ENCODE assay signal across 9 cellular contexts in genomic region chr7:55571534-55572377, GRCh38. TPM values are rescaled to one million over a fixed set of nuclear protein-coding genes. Genes with fewer than 3 reads are reported as not detected.
DNase-seq lines count a peak whose midpoint lies in the region; ATAC-seq, FAIRE-seq and TF ChIP-seq lines count a peak whose summit lies in the region.
"Had no signal": no experiment of that assay in that cellular context is flagged by ENCODE, and none has a peak within 500 bp of the region (broad histone marks: within the 10 kb centered on the region; RNA-seq: fewer than 3 reads in every experiment).

No MANE protein-coding gene starts in this region.

- peak overlapping the region; percentile 79 for H3K27ac ChIP-seq in CD4-positive, CD25-positive, alpha-beta regulatory T cell (ENCODE audit: insufficient read depth, low read length, poor library complexity, severe bottlenecking)

- peaks cover 16 to 73% (median 56%) of the 10 kb centered on the region in 4 donors for H3K4me1 Mint-ChIP-seq in CD4-positive, CD25-positive, alpha-beta regulatory T cell
- H3K4me1 Mint-ChIP-seq in osteocyte (ENCODE audit: unreplicated experiment) = peaks cover 54% of the 10 kb centered on the region

- DNase-seq in CD4-positive, CD25-positive, alpha-beta regulatory T cell = peak; percentile 64 to 80 (median 68)
- DNase-seq in RPMI8226 (peak; percentile 77), activated gamma-delta T cell treated with Interleukin-2 at 50 U/mL for 16 hours (peak; percentile 61), foreskin melanocyte (peak; percentile 16), osteocyte (ENCODE audit: extremely low spot score, unreplicated experiment) (no peak), urothelium cell line (ENCODE audit: low spot score) (peak; percentile 66)

- H3K9me3 Mint-ChIP-seq in CD4-positive, CD25-positive, alpha-beta regulatory T cell = peaks cover 0 to 3% (median 0%) of the 10 kb centered on the region in 7 donors
- H3K9me3 Mint-ChIP-seq in osteocyte (ENCODE audit: unreplicated experiment) = no peaks in the 10 kb centered on the region

- no peak for FAIRE-seq in urothelium cell line (lab: Jason Lieb, UNC)
- FAIRE-seq: colon had no signal

- no peaks in the 10 kb centered on the region for H3K36me3 Mint-ChIP-seq in CD4-positive, CD25-positive, alpha-beta regulatory T cell
- H3K36me3 Mint-ChIP-seq in osteocyte (ENCODE audit: unreplicated experiment) = no peaks in the 10 kb centered on the region

- peak; percentile 32 to 41 for ATAC-seq in CD4-positive, CD25-positive, alpha-beta regulatory T cell (ENCODE audit: low read depth in 2 of 2)
- ATAC-seq in GM19372 (IDR thresholded peaks at IDR 0.05; ENCODE audit: low read depth, unreplicated experiment) (peak; percentile 18), HG03457 (IDR thresholded peaks at IDR 0.05; ENCODE audit: unreplicated experiment) (peak; percentile 11)

- H3K4me3 ChIP-seq in CD4-positive, CD25-positive, alpha-beta regulatory T cell (ENCODE audit: low read depth, low read length) = peak overlapping the region; percentile 99

- H3K27me3 Mint-ChIP-seq in CD4-positive, CD25-positive, alpha-beta regulatory T cell = no peaks in the 10 kb centered on the region
- H3K27me3 Mint-ChIP-seq in osteocyte (ENCODE audit: unreplicated experiment) = peaks cover 2% of the 10 kb centered on the region

- TF ChIP-seq CTCF in osteocyte (IDR thresholded peaks at IDR 0.05) = no peak

- peak overlapping the region; percentile 86 to 93 (median 91) for H3K27ac Mint-ChIP-seq in CD4-positive, CD25-positive, alpha-beta regulatory T cell
- H3K27ac Mint-ChIP-seq in osteocyte (ENCODE audit: unreplicated experiment) = peak overlapping the region; percentile 91

- H3K27me3 ChIP-seq in CD4-positive, CD25-positive, alpha-beta regulatory T cell (ENCODE audit: control insufficient read depth, insufficient read depth, low read length) = no peaks in the 10 kb centered on the region

- H3K36me3 ChIP-seq in CD4-positive, CD25-positive, alpha-beta regulatory T cell (ENCODE audit: control insufficient read depth, insufficient read depth, low read length) = no peaks in the 10 kb centered on the region

- H3K4me3 Mint-ChIP-seq in CD4-positive, CD25-positive, alpha-beta regulatory T cell = peak overlapping the region; percentile 92 to 97 (median 94)
- H3K4me3 Mint-ChIP-seq in osteocyte (ENCODE audit: unreplicated experiment) = peak overlapping the region; percentile 94

- peaks cover 68% of the 10 kb centered on the region for H3K4me1 ChIP-seq in CD4-positive, CD25-positive, alpha-beta regulatory T cell (ENCODE audit: control insufficient read depth, insufficient read depth, low read length, poor library complexity, severe bottlenecking)

- H3K9me3 ChIP-seq in CD4-positive, CD25-positive, alpha-beta regulatory T cell (ENCODE audit: control insufficient read depth in 2 of 2, low read length in 2 of 2) = no peaks in the 10 kb centered on the region

RNA-seq across cellular contexts. Expression of gene VOPP1, which starts 0.5 kb away (rescaled TPM):
- 128 TPM for total RNA-seq in CD4-positive, CD25-positive, alpha-beta regulatory T cell
- polyA plus RNA-seq in CD4-positive, CD25-positive, alpha-beta regulatory T cell = 10 to 100 TPM; 40.3 to 68.4 (median 56.1) TPM
- total RNA-seq in osteocyte = 86.6 and 88.6 TPM in 2 replicates
